Comparison of ENCODE assay signal across 8 cellular contexts in the genomic region with DNA sequence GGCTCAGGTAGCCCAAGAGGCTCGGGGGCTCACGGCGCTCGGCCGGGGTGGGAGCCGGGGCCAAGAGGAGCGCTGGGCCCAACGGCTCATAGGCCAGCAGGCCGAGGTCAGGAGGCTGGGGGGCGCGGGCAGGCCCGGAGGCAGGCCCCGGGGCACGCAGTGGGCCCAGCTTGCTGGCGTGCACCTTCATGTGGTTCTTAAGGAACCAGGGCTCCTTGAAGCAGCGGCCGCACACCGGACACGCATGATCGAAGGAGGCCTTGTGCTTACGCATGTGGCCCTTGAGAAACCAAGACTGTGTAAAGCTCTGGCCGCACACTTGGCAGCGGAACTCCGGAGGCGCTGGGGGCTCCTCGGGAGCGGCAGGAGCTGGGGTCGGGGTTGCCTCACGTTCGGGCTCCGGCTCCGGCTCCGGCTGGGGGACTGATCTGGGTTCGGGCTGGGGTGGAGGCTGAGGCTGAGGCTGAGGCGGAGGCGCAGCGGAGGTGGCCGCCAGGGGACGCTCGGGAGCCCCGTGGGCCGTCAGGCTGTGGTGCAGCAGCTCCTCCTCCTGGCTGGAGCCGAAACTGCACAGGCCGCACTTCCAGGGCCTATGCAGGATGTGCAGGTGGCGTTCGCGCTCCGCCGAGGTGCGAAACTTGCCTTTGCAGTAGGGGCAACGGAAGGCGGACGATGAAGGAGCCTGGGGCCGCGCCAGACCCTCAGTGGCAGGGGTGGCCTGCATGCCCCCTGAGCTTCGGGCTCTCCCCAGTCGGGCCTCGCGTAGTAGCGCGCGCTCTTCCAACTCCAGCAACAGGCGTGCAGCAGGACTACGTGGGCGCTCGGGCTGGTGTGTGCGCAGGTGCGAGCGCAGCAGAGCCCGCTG. TPM values are rescaled to one million over a fixed set of nuclear protein-coding genes. Genes with fewer than 3 reads are reported as not detected.
DNase-seq lines count a peak whose midpoint lies in the region; ATAC-seq, FAIRE-seq and TF ChIP-seq lines count a peak whose summit lies in the region.

No MANE protein-coding gene starts in this region.

- POLR2A ChIA-PET in CD4-positive, alpha-beta T cell (lab: Charles Lee), result interaction anchor here (1.2 to 4.6 kb wide), 5 partner anchors 12 to 78 kb away, joined by 3 to 52 read pairs (median 8); a partner anchor contains a TSS

- no peak overlapping the region for H3K27ac ChIP-seq in CD4-positive, alpha-beta T cell (ENCODE audit: low read depth, low read length)
- no peak overlapping the region for H3K27ac ChIP-seq in SJCRH30

- FAIRE-seq in urothelium cell line (lab: Jason Lieb, UNC), result peak; percentile 97

- peak overlapping the region; percentile 38 for H3K4me3 Mint-ChIP-seq in CD4-positive, alpha-beta T cell

- peaks cover 11% of the 10 kb centered on the region for H3K36me3 Mint-ChIP-seq in CD4-positive, alpha-beta T cell (ENCODE audit: low read depth)

- ATAC-seq in CD4-positive, alpha-beta T cell (ENCODE audit: poor library complexity), result peak; percentile 80
- ATAC-seq in GM19324 (IDR thresholded peaks at IDR 0.05; ENCODE audit: low FRiP score, unreplicated experiment) (peak; percentile 73), HG03442 (IDR thresholded peaks at IDR 0.05; ENCODE audit: unreplicated experiment) (peak; percentile 85)

- H3K27ac Mint-ChIP-seq in CD4-positive, alpha-beta T cell, result peak overlapping the region; percentile 56

- intact Hi-C loops in CD4-positive, alpha-beta T cell (cut with DNase I, micrococcal nuclease), result loop anchor here (1.0 kb wide), 5 partner anchors 12 to 78 kb away; no protein-coding TSS in a partner anchor
- intact Hi-C loops in posterior cingulate gyrus (cut with DNase I), result loop anchor here (1.0 to 5.0 kb wide), 3 partner anchors 14 to 75 kb away; a partner anchor contains a TSS

- peak; percentile 84 to 97 (median 92) for DNase-seq in CD4-positive, alpha-beta T cell
- peak; percentile 54 to 69 for DNase-seq in SJCRH30
- DNase-seq in activated gamma-delta T cell treated with anti-CD3 and anti-CD28 coated beads, Interleukin-2, amount 50 U/mL, for 16 hours (ENCODE audit: low read depth), result peak; percentile 87
- DNase-seq in glomerular visceral epithelial cell (ENCODE audit: extremely low spot score), result peak; percentile 87
- DNase-seq in posterior cingulate gyrus, result peak in 9 of 10 donors; percentile 56 to 96 (median 76)
- DNase-seq in urothelium cell line (ENCODE audit: low spot score), result peak; percentile 89

- peak; percentile 100 for TF ChIP-seq CTCF in CD4-positive, alpha-beta T cell (IDR thresholded peaks at IDR 0.05)

- H3K27me3 ChIP-seq in CD4-positive, alpha-beta T cell (ENCODE audit: control insufficient read depth, insufficient read depth, low read length), result no peaks in the 10 kb centered on the region
- no peaks in the 10 kb centered on the region for H3K27me3 ChIP-seq in SJCRH30

- no peaks in the 10 kb centered on the region for H3K9me3 Mint-ChIP-seq in CD4-positive, alpha-beta T cell

- H3K4me3 ChIP-seq in SJCRH30, result no peak overlapping the region

- H3K36me3 ChIP-seq in SJCRH30, result peaks cover 13% of the 10 kb centered on the region

- H3K4me1 Mint-ChIP-seq in CD4-positive, alpha-beta T cell (ENCODE audit: low read depth), result peaks cover 39% of the 10 kb centered on the region

- CTCF ChIA-PET in CD4-positive, alpha-beta T cell (lab: Charles Lee), result interaction anchor here (0.6 to 7.3 kb wide), 25 partner anchors 9 to 345 kb away, joined by 3 to 116 read pairs (median 5); a partner anchor contains a TSS

- H3K4me1 ChIP-seq in SJCRH30, result peaks cover 7% of the 10 kb centered on the region; the same call in 1 of the 2 replicates

- no peaks in the 10 kb centered on the region for H3K27me3 Mint-ChIP-seq in CD4-positive, alpha-beta T cell

- no peaks in the 10 kb centered on the region for H3K9me3 ChIP-seq in CD4-positive, alpha-beta T cell (ENCODE audit: control insufficient read depth, low read length)
- H3K9me3 ChIP-seq in SJCRH30 (replicated peaks), result no peaks in the 10 kb centered on the region

RNA-seq across cellular contexts. Expression of a gene that starts 6.1 kb away (rescaled TPM):
- 10 to 100 TPM; 15.2 to 15.5 TPM for total RNA-seq in CD4-positive, alpha-beta T cell
- 2.6 and 5.9 TPM in 2 replicates for total RNA-seq in SJCRH30 (2014; rRNA removed; shearing (Covaris generic))

RNA-seq across cellular contexts. Expression of a gene that starts 8.5 kb away (rescaled TPM):
- not detected for total RNA-seq in CD4-positive, alpha-beta T cell
- not detected in 2 replicates for total RNA-seq in SJCRH30 (2014; rRNA removed; shearing (Covaris generic))

RNA-seq across cellular contexts. Expression of a gene that starts 22.3 kb away (rescaled TPM):
- 1 to 10 TPM; 1.2 to 1.3 TPM for total RNA-seq in CD4-positive, alpha-beta T cell
- 28.3 and 29.3 TPM in 2 replicates for total RNA-seq in SJCRH30 (2014; rRNA removed; shearing (Covaris generic))

RNA-seq across cellular contexts. Expression of a gene that starts 34.8 kb away (rescaled TPM):
- not detected for total RNA-seq in CD4-positive, alpha-beta T cell
- not detected in 2 replicates for total RNA-seq in SJCRH30 (2014; rRNA removed; shearing (Covaris generic))

RNA-seq across cellular contexts. Expression of a gene that starts 50.2 kb away (rescaled TPM):
- not detected for total RNA-seq in CD4-positive, alpha-beta T cell
- total RNA-seq in SJCRH30 (2014; rRNA removed; shearing (Covaris generic)), result not detected in 2 replicates

Comparison
In these comparisons a context has a peak if more than half of its experiments do, and no peak if none do; other contexts are left out.
1. RNA of a gene that starts 22.3 kb away (total RNA-seq): 28.3 to 29.3 TPM in SJCRH30; 1.2 to 1.3 TPM in CD4-positive, alpha-beta T cell; every median in the first group is over 10 times any median in the second.
2. Peak in every context shown above with its lines, with median percentiles within 50 percentile points of each other: ATAC-seq and DNase-seq.